26 cellular contexts compared by ENCODE assay signal in the genomic region with DNA sequence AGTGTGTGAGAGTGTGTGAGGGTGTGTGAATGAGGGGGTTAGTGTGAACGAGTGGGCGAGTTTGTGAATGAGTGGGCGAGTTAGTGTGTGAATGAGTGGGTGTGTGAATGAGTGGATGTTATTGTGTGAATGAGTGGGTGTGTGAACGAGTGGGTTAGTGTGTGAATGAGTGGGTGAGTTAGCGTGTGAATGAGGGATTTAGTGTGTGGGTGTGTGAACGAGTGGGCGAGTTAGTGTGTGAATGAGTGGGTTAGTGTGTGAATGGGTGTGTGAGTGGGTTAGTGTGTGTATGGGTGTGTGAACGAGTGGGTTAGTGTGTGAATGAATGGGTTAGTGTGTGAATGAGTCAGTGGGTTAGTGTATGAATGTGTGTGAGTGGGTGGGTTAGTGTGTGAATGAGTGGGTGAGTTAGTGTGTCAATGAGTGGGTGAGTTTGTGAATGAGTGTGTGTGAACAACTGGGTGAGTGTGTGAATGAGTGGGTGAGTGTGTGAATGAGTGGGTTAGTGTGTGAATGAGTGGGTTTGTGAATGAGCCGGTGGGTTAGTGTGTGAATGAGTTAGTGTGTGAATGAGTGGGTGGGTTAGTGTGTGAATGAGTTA. TPM values are rescaled to one million over a fixed set of nuclear protein-coding genes. Genes with fewer than 3 reads are reported as not detected.
DNase-seq lines count a peak whose midpoint lies in the region; ATAC-seq and TF ChIP-seq lines count a peak whose summit lies in the region.
"Had no signal": no experiment of that assay in that cellular context is flagged by ENCODE, and none has a peak within 500 bp of the region (broad histone marks: within the 10 kb centered on the region; RNA-seq: fewer than 3 reads in every experiment).

No MANE protein-coding gene starts in this region.

- peaks cover 76% of the 10 kb centered on the region for H3K9me3 Mint-ChIP-seq in natural killer cell treated with Interleukin-12 subunit alpha and Interleukin-12 subunit beta and Interleukin-15 and Interleukin-18, amount 100 ng/mL, for 72 hours
- H3K9me3 Mint-ChIP-seq in natural killer cell = peaks cover 68 to 73% of the 10 kb centered on the region in 2 donors
- H3K9me3 Mint-ChIP-seq in activated T-helper 1 cell treated with anti-CD3 and anti-CD28 coated beads, Interleukin-12 subunit alpha, Interleukin-12 subunit beta, Interleukin-2, Interleukin-4 antibody, amounts not matched to agents 30 ng/mL and 10 ng/mL and 1 ng/mL, durations not matched to agents 14 hours and 24 hours and 36 hours = peaks cover 76% of the 10 kb centered on the region
- peaks cover 72% of the 10 kb centered on the region for H3K9me3 Mint-ChIP-seq in memory B cell

- H3K27ac Mint-ChIP-seq in natural killer cell treated with Interleukin-12 subunit alpha and Interleukin-12 subunit beta and Interleukin-15 and Interleukin-18, amount 100 ng/mL, for 72 hours = peak overlapping the region; percentile 31 to 39
- peak overlapping the region in 1 of 2 donors; percentile 31 for H3K27ac Mint-ChIP-seq in natural killer cell
- peak overlapping the region; percentile 65 for H3K27ac Mint-ChIP-seq in activated T-helper 1 cell treated with anti-CD3 and anti-CD28 coated beads, Interleukin-12 subunit alpha, Interleukin-12 subunit beta, Interleukin-2, Interleukin-4 antibody, amounts not matched to agents 30 ng/mL and 10 ng/mL and 1 ng/mL, durations not matched to agents 14 hours and 24 hours and 36 hours
- peak overlapping the region; percentile 42 for H3K27ac Mint-ChIP-seq in memory B cell
- H3K27ac Mint-ChIP-seq: B cell, H9 had no signal

- intact Hi-C loops in natural killer cell (cut with micrococcal nuclease) = no loop called here
- intact Hi-C loops in activated T-helper 1 cell treated with anti-CD3 and anti-CD28 coated beads, Interleukin-12 subunit alpha, Interleukin-12 subunit beta, Interleukin-2, Interleukin-4 antibody, amounts not matched to agents 30 ng/mL and 10 ng/mL and 1 ng/mL, durations not matched to agents 14 hours and 24 hours and 36 hours (cut with micrococcal nuclease) = no loop called here

- peaks cover 74 to 76% of the 10 kb centered on the region in 2 donors for H3K4me1 Mint-ChIP-seq in natural killer cell treated with Interleukin-12 subunit alpha and Interleukin-12 subunit beta and Interleukin-15 and Interleukin-18, amount 100 ng/mL, for 72 hours (ENCODE audit: low read depth in 2 of 2)
- H3K4me1 Mint-ChIP-seq in natural killer cell (peaks cover 0 to 76% of the 10 kb centered on the region in 2 donors), memory B cell (peaks cover 64% of the 10 kb centered on the region)
- H3K4me1 Mint-ChIP-seq in activated T-helper 1 cell treated with anti-CD3 and anti-CD28 coated beads, Interleukin-12 subunit alpha, Interleukin-12 subunit beta, Interleukin-2, Interleukin-4 antibody, amounts not matched to agents 30 ng/mL and 10 ng/mL and 1 ng/mL, durations not matched to agents 14 hours and 24 hours and 36 hours (ENCODE audit: low read depth) = peaks cover 7% of the 10 kb centered on the region
- H3K4me1 Mint-ChIP-seq: B cell, H9 had no signal

- no peak for DNase-seq in natural killer cell treated with Interleukin-12 subunit alpha and Interleukin-12 subunit beta and Interleukin-15 and Interleukin-18, amount 100 ng/mL, for 72 hours (ENCODE audit: low spot score)
- no peak for DNase-seq in natural killer cell
- DNase-seq in activated T-helper 1 cell treated with anti-CD3 and anti-CD28 coated beads, Interleukin-12 subunit alpha, Interleukin-12 subunit beta, Interleukin-2, Interleukin-4 antibody, amounts not matched to agents 30 ng/mL and 10 ng/mL and 1 ng/mL, durations not matched to agents 14 hours and 24 hours and 36 hours (ENCODE audit: low spot score) = no peak
- DNase-seq in memory B cell (ENCODE audit: low spot score in 2 of 2) = no peak
- DNase-seq in medulla oblongata (ENCODE audit: extremely low spot score) = no peak
- DNase-seq in pons (ENCODE audit: low spot score) = no peak
- DNase-seq: DND-41; GM23248; H9; IMR-90; KG1; MG63; NCI-H1417; NCI-H1694; NCI-H2029 treated with DMSO at 0.1 percent for 48 hours; NCI-H446 treated with DMSO at 0.1 percent for 48 hours; NCI-H526; NCI-H82; NK-92 treated with Interleukin-12 subunit alpha and Interleukin-12 subunit beta, amount 100 ng/mL, for 24 hours; PC-9; SJCRH30 had no signal

- peaks cover 69% of the 10 kb centered on the region for H3K36me3 Mint-ChIP-seq in natural killer cell treated with Interleukin-12 subunit alpha and Interleukin-12 subunit beta and Interleukin-15 and Interleukin-18, amount 100 ng/mL, for 72 hours
- H3K36me3 Mint-ChIP-seq in natural killer cell = no peaks in the 10 kb centered on the region
- H3K36me3 Mint-ChIP-seq in activated T-helper 1 cell treated with anti-CD3 and anti-CD28 coated beads, Interleukin-12 subunit alpha, Interleukin-12 subunit beta, Interleukin-2, Interleukin-4 antibody, amounts not matched to agents 30 ng/mL and 10 ng/mL and 1 ng/mL, durations not matched to agents 14 hours and 24 hours and 36 hours (ENCODE audit: low read depth) = peaks cover 48% of the 10 kb centered on the region
- H3K36me3 Mint-ChIP-seq in memory B cell = no peaks in the 10 kb centered on the region
- H3K36me3 Mint-ChIP-seq: CD8-positive, alpha-beta memory T cell had no signal

- no peak for ATAC-seq in natural killer cell treated with Interleukin-12 subunit alpha and Interleukin-12 subunit beta and Interleukin-15 and Interleukin-18, amount 100 ng/mL, for 72 hours
- ATAC-seq in natural killer cell (no peak), memory B cell (ENCODE audit: low read depth) (no peak), GM19395 (IDR thresholded peaks at IDR 0.05; ENCODE audit: unreplicated experiment) (no peak)
- ATAC-seq: Right ventricle myocardium inferior, SK-N-SH treated with all-trans-retinoic acid at 6 μM for 48 hours had no signal

- no peak overlapping the region for H3K4me3 Mint-ChIP-seq in natural killer cell treated with Interleukin-12 subunit alpha and Interleukin-12 subunit beta and Interleukin-15 and Interleukin-18, amount 100 ng/mL, for 72 hours
- H3K4me3 Mint-ChIP-seq in natural killer cell (no peak overlapping the region), memory B cell (no peak overlapping the region)
- H3K4me3 Mint-ChIP-seq in activated T-helper 1 cell treated with anti-CD3 and anti-CD28 coated beads, Interleukin-12 subunit alpha, Interleukin-12 subunit beta, Interleukin-2, Interleukin-4 antibody, amounts not matched to agents 30 ng/mL and 10 ng/mL and 1 ng/mL, durations not matched to agents 14 hours and 24 hours and 36 hours = no peak overlapping the region
- H3K4me3 Mint-ChIP-seq: B cell had no signal

- TF ChIP-seq CTCF in natural killer cell (IDR thresholded peaks at IDR 0.05) = no peak

- no peaks in the 10 kb centered on the region for H3K27me3 Mint-ChIP-seq in natural killer cell treated with Interleukin-12 subunit alpha and Interleukin-12 subunit beta and Interleukin-15 and Interleukin-18, amount 100 ng/mL, for 72 hours
- H3K27me3 Mint-ChIP-seq in natural killer cell (ENCODE audit: low read depth in 2 of 2) (no peaks in the 10 kb centered on the region), memory B cell (peaks cover 3% of the 10 kb centered on the region)
- H3K27me3 Mint-ChIP-seq in activated T-helper 1 cell treated with anti-CD3 and anti-CD28 coated beads, Interleukin-12 subunit alpha, Interleukin-12 subunit beta, Interleukin-2, Interleukin-4 antibody, amounts not matched to agents 30 ng/mL and 10 ng/mL and 1 ng/mL, durations not matched to agents 14 hours and 24 hours and 36 hours (ENCODE audit: insufficient read depth) = peaks cover 1% of the 10 kb centered on the region
- H3K27me3 Mint-ChIP-seq: B cell; CD8-positive, alpha-beta memory T cell had no signal

RNA-seq across cellular contexts. Expression of a gene that starts 37.5 kb away (rescaled TPM):
- under 1 TPM in 1 of 2 donors, not detected in 1; 0.53 TPM for total RNA-seq in natural killer cell treated with Interleukin-12 subunit alpha and Interleukin-12 subunit beta and Interleukin-15 and Interleukin-18, amount 100 ng/mL, for 72 hours
- total RNA-seq in natural killer cell = not detected
- total RNA-seq in activated T-helper 1 cell treated with anti-CD3 and anti-CD28 coated beads, Interleukin-12 subunit alpha, Interleukin-12 subunit beta, Interleukin-2, Interleukin-4 antibody, amounts not matched to agents 30 ng/mL and 10 ng/mL and 1 ng/mL, durations not matched to agents 14 hours and 24 hours and 36 hours = 2.9 and 3.2 TPM in 2 replicates
- total RNA-seq: GM23248, IMR-90, SJCRH30 had no signal
